Comparison of ENCODE assay signal across 8 cellular contexts in genomic region chr19:19900124-19900523, GRCh38. TPM values are rescaled to one million over a fixed set of nuclear protein-coding genes. Genes with fewer than 3 reads are reported as not detected.
DNase-seq lines count a peak whose midpoint lies in the region; ATAC-seq and TF ChIP-seq lines count a peak whose summit lies in the region.

No MANE protein-coding gene starts in this region.

- in situ Hi-C loops in ACHN (cut with HindIII; ENCODE audit: low pct_ligation_motif_present, low pct_unique_long_range_greater_than_20kb, low sequenced_read_pairs): no loop called here

- peak overlapping the region; percentile 46 for H3K27ac ChIP-seq in OCI-LY1 (ENCODE audit: low read depth, low read length, poor library complexity, severe bottlenecking)

- no peaks in the 10 kb centered on the region for H3K9me2 ChIP-seq in OCI-LY1 (ENCODE audit: low read depth, low read length)

- DNase-seq in A172 (ENCODE audit: low spot score): peak; percentile 39
- peak; percentile 39 for DNase-seq in dedifferentiated amniotic fluid mesenchymal stem cell (ENCODE audit: extremely low spot score)
- DNase-seq in myocyte (ENCODE audit: low read depth): peak; percentile 84
- DNase-seq in ACHN: no peak

- H2AFZ ChIP-seq in OCI-LY1 (ENCODE audit: low read length): peak overlapping the region; percentile 19

- peaks cover 18% of the 10 kb centered on the region for H3K9me3 ChIP-seq in OCI-LY1 (ENCODE audit: low read length)

- H3K27me3 ChIP-seq in OCI-LY1 (ENCODE audit: insufficient read depth, low read length): no peaks in the 10 kb centered on the region

- H3K4me1 ChIP-seq in OCI-LY1 (ENCODE audit: insufficient read depth, low read length, severe bottlenecking): peaks cover 14% of the 10 kb centered on the region

- no peaks in the 10 kb centered on the region for H4K20me1 ChIP-seq in OCI-LY1 (ENCODE audit: insufficient read depth, low read length)

- H3K4me3 ChIP-seq in GM12875 (ENCODE audit: low read depth, low read length) (peak overlapping the region; percentile 79), OCI-LY1 (ENCODE audit: low read depth, low read length, poor library complexity, severe bottlenecking) (peak overlapping the region; percentile 69)

- no peak for ATAC-seq in HG03280 (IDR thresholded peaks at IDR 0.05; ENCODE audit: unreplicated experiment)
- ATAC-seq in GM21717 (IDR thresholded peaks at IDR 0.05; ENCODE audit: unreplicated experiment): no peak

- peak overlapping the region; percentile 78 for H3K9ac ChIP-seq in OCI-LY1 (ENCODE audit: low read length)

- no peaks in the 10 kb centered on the region for H3F3A ChIP-seq in OCI-LY1 (ENCODE audit: insufficient read depth, low read length)

- H3K79me2 ChIP-seq in OCI-LY1 (ENCODE audit: insufficient read depth, low read length): no peaks in the 10 kb centered on the region

- H3K4me2 ChIP-seq in OCI-LY1 (ENCODE audit: low read length): peak overlapping the region; percentile 68

- TF ChIP-seq CTCF in GM12875 (IDR thresholded peaks at IDR 0.05; ENCODE audit: borderline replicate concordance, insufficient read depth, low read depth, low read length): no peak
- TF ChIP-seq CTCF in OCI-LY1 (IDR thresholded peaks at IDR 0.05; ENCODE audit: low read length): no peak

- H3K36me3 ChIP-seq in OCI-LY1 (ENCODE audit: insufficient read depth, low read length): peaks cover 27% of the 10 kb centered on the region

RNA-seq across cellular contexts. Expression of gene ZNF93, which starts 0.6 kb away (rescaled TPM):
- total RNA-seq in A172 (2014; rRNA removed; shearing (Covaris generic)): 5.3 and 6.8 TPM in 2 replicates
- total RNA-seq in myocyte: 18.4 and 23.3 TPM in 2 replicates
- 2.7 TPM for polyA plus RNA-seq in myocyte (2012)

RNA-seq across cellular contexts. Expression of gene ZNF253, which starts 34.4 kb away (rescaled TPM):
- total RNA-seq in A172 (2014; rRNA removed; shearing (Covaris generic)): 4.2 and 4.4 TPM in 2 replicates
- 12.9 and 13.7 TPM in 2 replicates for total RNA-seq in myocyte
- 1.8 TPM for polyA plus RNA-seq in myocyte (2012)
